26 cellular contexts compared by ENCODE assay signal in genomic region chr3:63845215-63845614, GRCh38. TPM values are rescaled to one million over a fixed set of nuclear protein-coding genes. Genes with fewer than 3 reads are reported as not detected.
"Had no signal": no experiment of that assay in that cellular context is flagged by ENCODE, and none has a peak within 500 bp of the region (broad histone marks: within the 10 kb centered on the region; RNA-seq: fewer than 3 reads in every experiment).

No MANE protein-coding gene starts in this region.

- ATAC-seq: activated naive CD4-positive, alpha-beta T cell treated with anti-CD3 and anti-CD28 coated beads, Interleukin-2, amount 50 U/mL, for 72 hours; activated naive CD8-positive, alpha-beta T cell treated with anti-CD3 and anti-CD28 coated beads, Interleukin-2, amount 50 U/mL, for 24 hours; activated T-cell treated with anti-CD3 and anti-CD28 coated beads, Interleukin-2, amount 50 U/mL, for 4 hours; body of pancreas; PC-3; SK-N-SH treated with all-trans-retinoic acid at 6 μM for 48 hours had no signal

- H3K4me3 Mint-ChIP-seq: activated B cell treated with CpG ODN at 0.5 μM for 24 hours; activated CD4-positive, alpha-beta T cell treated with anti-CD3 and anti-CD28 coated beads, Interleukin-2, amount 10 ng/mL, durations not matched to agents 24 days and 14 days; activated naive CD8-positive, alpha-beta T cell treated with anti-CD3 and anti-CD28 coated beads, Interleukin-2, amount 50 U/mL, for 24 hours; activated T-cell treated with anti-CD3 and anti-CD28 coated beads, Interleukin-2, amount 50 U/mL, for 4 hours had no signal

- H3K27ac Mint-ChIP-seq: activated B cell treated with CpG ODN at 0.5 μM for 24 hours; activated CD4-positive, alpha-beta T cell treated with anti-CD3 and anti-CD28 coated beads, Interleukin-2, amount 10 ng/mL, durations not matched to agents 24 days and 14 days; activated naive CD8-positive, alpha-beta T cell treated with anti-CD3 and anti-CD28 coated beads, Interleukin-2, amount 50 U/mL, for 24 hours had no signal

- H3K36me3 ChIP-seq: ascending aorta had no signal

- H3K27me3 ChIP-seq: ascending aorta, body of pancreas, SJSA1 had no signal

- H3K4me1 ChIP-seq: ascending aorta, SJSA1 had no signal

- H3K27me3 Mint-ChIP-seq: activated B cell treated with CpG ODN at 0.5 μM for 24 hours; activated CD4-positive, alpha-beta T cell treated with anti-CD3 and anti-CD28 coated beads, Interleukin-2, amount 10 ng/mL, durations not matched to agents 24 days and 14 days; activated naive CD8-positive, alpha-beta T cell treated with anti-CD3 and anti-CD28 coated beads, Interleukin-2, amount 50 U/mL, for 24 hours had no signal

- H3K27ac ChIP-seq: ascending aorta, body of pancreas, SJSA1 had no signal

- DNase-seq: activated B cell treated with CpG ODN at 0.5 μM for 24 hours; activated CD4-positive, alpha-beta T cell treated with anti-CD3 and anti-CD28 coated beads for 1 hour; activated CD4-positive, alpha-beta T cell treated with anti-CD3 and anti-CD28 coated beads, Interleukin-2, amount 10 ng/mL, durations not matched to agents 24 days and 14 days; activated CD4-positive, alpha-beta T cell treated with anti-CD3 and anti-CD28 coated beads, Interleukin-2, amount 50 U/mL, for 48 hours; activated effector memory CD4-positive, alpha-beta T cell treated with anti-CD3 and anti-CD28 coated beads, Interleukin-2, amount 50 U/mL, for 16 hours; activated naive CD4-positive, alpha-beta T cell treated with Interleukin-2 at 50 U/mL for 16 hours; activated naive CD8-positive, alpha-beta T cell treated with anti-CD3 and anti-CD28 coated beads, Interleukin-2, amount 50 U/mL, for 24 hours; activated T-cell treated with anti-CD3 and anti-CD28 coated beads, Interleukin-2, amount 50 U/mL, for 4 hours; amniotic stem cell; body of pancreas; Karpas-422; MM.1S; NCI-H1105; NCI-H1436; NCI-H1694 treated with DMSO at 0.1 percent for 48 hours; NCI-H2029 treated with DMSO at 0.1 percent for 48 hours; NCI-H446; NCI-H524; PC-3; SHP77; SW 1271 had no signal

- H3K9me3 Mint-ChIP-seq: activated naive CD4-positive, alpha-beta T cell treated with anti-CD3 and anti-CD28 coated beads, Interleukin-2, amount 50 U/mL, for 72 hours; activated T-cell treated with anti-CD3 and anti-CD28 coated beads, Interleukin-2, amount 50 U/mL, for 4 hours had no signal

- H3K4me1 Mint-ChIP-seq: activated B cell treated with CpG ODN at 0.5 μM for 24 hours had no signal

- H3K9me3 ChIP-seq: ascending aorta, body of pancreas, SJSA1 had no signal

- H3K4me3 ChIP-seq: ascending aorta, body of pancreas, SJSA1 had no signal

RNA-seq across cellular contexts. Expression of gene C3orf49, which starts 26.1 kb away (rescaled TPM):
- total RNA-seq: activated B cell treated with CpG ODN at 0.5 μM for 24 hours; activated CD4-positive, alpha-beta T cell treated with anti-CD3 and anti-CD28 coated beads, Interleukin-2, amount 10 ng/mL, durations not matched to agents 24 days and 14 days; activated naive CD4-positive, alpha-beta T cell treated with anti-CD3 and anti-CD28 coated beads, Interleukin-2, amount 50 U/mL, for 72 hours; activated T-cell treated with anti-CD3 and anti-CD28 coated beads, Interleukin-2, amount 50 U/mL, for 4 hours; ascending aorta; body of pancreas; PC-3; SJSA1; T-helper 1 cell treated with Interleukin-12 subunit alpha and Interleukin-12 subunit beta and Interleukin-4 antibody, amounts not matched to agents 30 ng/mL and 1 ng/mL, for 36 hours had no signal
